ENCODE assay signal across 9 cellular contexts in genomic region chr3:113212845-113213375, GRCh38. TPM values are rescaled to one million over a fixed set of nuclear protein-coding genes. Genes with fewer than 3 reads are reported as not detected.
A peak's percentile ranks its signal among the peaks of the same experiment; 100 is the strongest.
DNase-seq lines count a peak whose midpoint lies in the region; ATAC-seq and TF ChIP-seq lines count a peak whose summit lies in the region.
"Had no signal": no experiment of that assay in that cellular context is flagged by ENCODE, and none has a peak within 500 bp of the region (broad histone marks: within the 10 kb centered on the region; RNA-seq: fewer than 3 reads in every experiment).

No MANE protein-coding gene starts in this region.

- H3K27ac ChIP-seq in stomach smooth muscle (ENCODE audit: low read length): peak overlapping the region; percentile 91

- in situ Hi-C loops in astrocyte of the cerebellum (cut with HindIII; ENCODE audit: low sequenced_read_pairs): no loop called here

- peak; percentile 20 for DNase-seq in NCI-H446 treated with DMSO at 0.1 percent for 48 hours (lab: John Stamatoyannopoulos, UW)
- DNase-seq in NCI-H446 (lab: John Stamatoyannopoulos, UW): no peak
- DNase-seq in astrocyte of the cerebellum (ENCODE audit: low read depth): no peak
- DNase-seq in kidney epithelial cell (ENCODE audit: low read depth): no peak
- DNase-seq in NCI-H526 treated with DMSO at 0.1 percent for 48 hours (lab: John Stamatoyannopoulos, UW): no peak

- ATAC-seq in GM21825 (IDR thresholded peaks at IDR 0.05; ENCODE audit: unreplicated experiment) (no peak), HG03280 (IDR thresholded peaks at IDR 0.05; ENCODE audit: unreplicated experiment) (no peak)

- peaks cover 5% of the 10 kb centered on the region for H3K27me3 ChIP-seq in kidney epithelial cell (ENCODE audit: control insufficient read depth, insufficient read depth, low read length)
- no peaks in the 10 kb centered on the region for H3K27me3 ChIP-seq in stomach smooth muscle (ENCODE audit: control insufficient read depth in 1 of 2, insufficient read depth in 2 of 2, low read length in 2 of 2)

- TF ChIP-seq CTCF in astrocyte of the cerebellum (IDR thresholded peaks at IDR 0.05; ENCODE audit: low read depth, low read length, missing control alignments): no peak
- no peak for TF ChIP-seq CTCF in kidney epithelial cell (IDR thresholded peaks at IDR 0.05; ENCODE audit: insufficient read depth, low read length, poor library complexity, severe bottlenecking)

- H3K4me3 ChIP-seq in astrocyte of the cerebellum (ENCODE audit: low read depth, low read length) (peak overlapping the region; percentile 71), kidney epithelial cell (ENCODE audit: low read depth, low read length) (peak overlapping the region; percentile 85), stomach smooth muscle (ENCODE audit: low read length in 2 of 2) (peak overlapping the region; percentile 90 to 94)

- H3K4me1 ChIP-seq in stomach smooth muscle (ENCODE audit: control insufficient read depth, insufficient read depth, low read length): peaks cover 25% of the 10 kb centered on the region

- no peaks in the 10 kb centered on the region for H3K36me3 ChIP-seq in kidney epithelial cell (ENCODE audit: control insufficient read depth, insufficient read depth, low read length)
- peaks cover 5 to 11% of the 10 kb centered on the region in 2 donors for H3K36me3 ChIP-seq in stomach smooth muscle (ENCODE audit: control insufficient read depth in 2 of 2, insufficient read depth in 2 of 2, low read length in 2 of 2)

- no peaks in the 10 kb centered on the region for H3K9me3 ChIP-seq in stomach smooth muscle (ENCODE audit: control insufficient read depth in 2 of 2, low read length in 2 of 2)

- peak overlapping the region; percentile 93 for H3K9ac ChIP-seq in stomach smooth muscle (ENCODE audit: low read length in 2 of 2)

RNA-seq across cellular contexts. Expression of gene BOC, which starts 1.6 kb away (rescaled TPM):
- 3.4 and 4.7 TPM in 2 replicates for total RNA-seq in kidney epithelial cell
- total RNA-seq: dermis microvascular lymphatic vessel endothelial cell had no signal
